8 cellular contexts compared by ENCODE assay signal in the genomic region with DNA sequence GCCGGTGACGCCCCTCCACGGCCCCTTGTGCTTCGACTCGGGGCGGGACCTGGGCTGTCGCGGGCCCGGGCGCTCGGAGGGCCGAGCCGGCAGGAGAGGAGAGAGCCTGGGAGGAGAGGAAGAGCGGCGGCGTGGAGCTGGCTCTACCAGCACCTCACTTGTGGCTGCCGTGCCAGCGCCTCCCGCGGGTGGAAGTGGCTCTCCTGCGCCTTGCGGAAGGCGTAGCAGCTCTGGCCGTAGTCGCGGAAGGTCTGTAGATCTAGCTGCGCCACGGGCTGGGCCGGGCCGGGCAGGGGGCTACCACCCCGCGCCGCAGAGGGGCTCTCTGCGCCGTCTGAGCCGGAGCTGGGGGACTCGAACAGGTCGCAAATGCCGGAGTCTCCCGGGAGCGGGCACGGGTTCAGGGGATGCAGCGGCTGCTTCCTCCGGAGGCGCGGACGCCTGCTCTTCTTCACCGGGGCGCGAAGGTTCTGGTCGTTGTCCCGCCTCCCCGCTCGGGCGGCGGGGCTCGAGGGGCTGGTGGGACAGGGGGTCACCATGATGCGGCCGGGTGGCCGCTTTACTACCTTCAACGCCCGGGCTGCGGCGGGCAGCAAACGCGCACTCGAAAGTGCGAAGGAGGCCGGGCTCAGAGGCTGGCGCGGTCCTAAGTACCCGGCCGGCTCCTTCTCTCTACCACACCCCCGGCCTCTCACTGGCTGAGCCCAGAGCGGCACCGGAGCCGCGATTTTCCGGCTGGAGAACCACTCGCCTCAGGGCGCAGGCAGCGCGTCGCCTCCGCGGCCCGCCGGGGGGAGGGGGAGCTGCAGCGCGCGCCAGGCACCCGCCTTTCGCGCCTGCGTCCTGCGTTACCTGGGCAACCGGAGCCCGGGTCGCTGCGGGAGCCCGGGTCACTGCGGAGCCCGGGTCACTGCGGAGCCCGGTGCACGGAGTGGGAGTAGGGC. TPM values are rescaled to one million over a fixed set of nuclear protein-coding genes. Genes with fewer than 3 reads are reported as not detected.
A peak's percentile ranks its signal among the peaks of the same experiment; 100 is the strongest.
DNase-seq lines count a peak whose midpoint lies in the region; ATAC-seq and TF ChIP-seq lines count a peak whose summit lies in the region.

A gene with protein sequence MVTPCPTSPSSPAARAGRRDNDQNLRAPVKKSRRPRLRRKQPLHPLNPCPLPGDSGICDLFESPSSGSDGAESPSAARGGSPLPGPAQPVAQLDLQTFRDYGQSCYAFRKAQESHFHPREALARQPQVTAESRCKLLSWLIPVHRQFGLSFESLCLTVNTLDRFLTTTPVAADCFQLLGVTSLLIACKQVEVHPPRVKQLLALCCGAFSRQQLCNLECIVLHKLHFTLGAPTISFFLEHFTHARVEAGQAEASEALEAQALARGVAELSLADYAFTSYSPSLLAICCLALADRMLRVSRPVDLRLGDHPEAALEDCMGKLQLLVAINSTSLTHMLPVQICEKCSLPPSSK (minus strand): TSS at position 624 of the 944 bp plus-strand sequence. CDS start 85 bp downstream, at position 539.

- H3K27ac Mint-ChIP-seq in activated CD8-positive, alpha-beta T cell treated with anti-CD3 and anti-CD28 coated beads for 36 hours = no peak within 1 kb of the TSS
- H3K27ac Mint-ChIP-seq in stimulated activated naive CD8-positive, alpha-beta T cell treated with anti-CD3 and anti-CD28 coated beads, Interleukin-15, amount 100 ng/mL, for 72 hours = peak within 1 kb of the TSS in 1 of 2 donors; percentile 27

- intact Hi-C loops in activated CD8-positive, alpha-beta T cell treated with anti-CD3 and anti-CD28 coated beads for 36 hours (cut with micrococcal nuclease) = loop anchor here (5.0 kb wide), 1 partner anchor 61 kb away; the partner anchor contains the start of gene CDC20B
- intact Hi-C loops in mucosa of descending colon (cut with DNase I, micrococcal nuclease) = no loop called here

- POLR2A ChIA-PET in AG04449 (lab: Yijun Ruan, JAX) = no interaction called here
- POLR2A ChIA-PET in activated CD8-positive, alpha-beta T cell treated with anti-CD3 and anti-CD28 coated beads for 36 hours (lab: Charles Lee) = interaction anchor here (0.5 to 3.3 kb wide), 7 partner anchors 10 to 913 kb away, joined by 3 to 9 read pairs (median 4); partner anchors contain the start of gene DHX29

- H3K27ac ChIP-seq in epithelial cell of prostate = peak within 1 kb of the TSS; percentile 35

- ATAC-seq in GM18907 (IDR thresholded peaks at IDR 0.05; ENCODE audit: unreplicated experiment) = peak; percentile 63
- ATAC-seq in HG03460 (IDR thresholded peaks at IDR 0.05; ENCODE audit: unreplicated experiment) = peak; percentile 64
- peak; percentile 88 for ATAC-seq in activated CD8-positive, alpha-beta T cell treated with anti-CD3 and anti-CD28 coated beads for 36 hours
- ATAC-seq in mucosa of descending colon = peak; percentile 84
- peak; percentile 88 for ATAC-seq in stimulated activated naive CD8-positive, alpha-beta T cell treated with anti-CD3 and anti-CD28 coated beads, Interleukin-15, amount 100 ng/mL, for 72 hours

- H3K27me3 Mint-ChIP-seq in activated CD8-positive, alpha-beta T cell treated with anti-CD3 and anti-CD28 coated beads for 36 hours = peaks cover 70% of the 10 kb centered on the region
- peaks cover 86% of the 10 kb centered on the region for H3K27me3 Mint-ChIP-seq in stimulated activated naive CD8-positive, alpha-beta T cell treated with anti-CD3 and anti-CD28 coated beads, Interleukin-15, amount 100 ng/mL, for 72 hours

- H3K9me3 ChIP-seq in mucosa of descending colon = no peaks in the 10 kb centered on the region

- H3K9me3 Mint-ChIP-seq in activated CD8-positive, alpha-beta T cell treated with anti-CD3 and anti-CD28 coated beads for 36 hours = no peaks in the 10 kb centered on the region
- H3K9me3 Mint-ChIP-seq in stimulated activated naive CD8-positive, alpha-beta T cell treated with anti-CD3 and anti-CD28 coated beads, Interleukin-15, amount 100 ng/mL, for 72 hours = no peaks in the 10 kb centered on the region

- H3K4me1 ChIP-seq in mucosa of descending colon (ENCODE audit: low read depth) = peaks cover 38% of the 10 kb centered on the region

- H3K36me3 Mint-ChIP-seq in activated CD8-positive, alpha-beta T cell treated with anti-CD3 and anti-CD28 coated beads for 36 hours (ENCODE audit: low read depth) = no peaks in the 10 kb centered on the region

- peaks cover 19% of the 10 kb centered on the region for H3K4me1 Mint-ChIP-seq in activated CD8-positive, alpha-beta T cell treated with anti-CD3 and anti-CD28 coated beads for 36 hours (ENCODE audit: low read depth)
- H3K4me1 Mint-ChIP-seq in stimulated activated naive CD8-positive, alpha-beta T cell treated with anti-CD3 and anti-CD28 coated beads, Interleukin-15, amount 100 ng/mL, for 72 hours = peaks cover 49% of the 10 kb centered on the region

- peak within 1 kb of the TSS; percentile 75 for H3K4me3 Mint-ChIP-seq in activated CD8-positive, alpha-beta T cell treated with anti-CD3 and anti-CD28 coated beads for 36 hours
- H3K4me3 Mint-ChIP-seq in stimulated activated naive CD8-positive, alpha-beta T cell treated with anti-CD3 and anti-CD28 coated beads, Interleukin-15, amount 100 ng/mL, for 72 hours = peak within 1 kb of the TSS; percentile 85 to 98

- DNase-seq in AG04449 (ENCODE audit: low read depth, low spot score) (no peak), NCI-H69 (lab: John Stamatoyannopoulos, UW) (peak; percentile 99), epithelial cell of prostate (ENCODE audit: low read depth, low spot score) (peak; percentile 43), mucosa of descending colon (peak; percentile 72 to 84 (median 82))
- peak; percentile 73 for DNase-seq in activated CD8-positive, alpha-beta T cell treated with anti-CD3 and anti-CD28 coated beads for 36 hours
- peak; percentile 63 to 68 for DNase-seq in stimulated activated naive CD8-positive, alpha-beta T cell treated with anti-CD3 and anti-CD28 coated beads, Interleukin-15, amount 100 ng/mL, for 72 hours

- CTCF ChIA-PET in AG04449 (lab: Yijun Ruan, JAX) = interaction anchor here (0.7 to 3.2 kb wide), 8 partner anchors 9 to 62 kb away, joined by 3 to 11 read pairs (median 3); no protein-coding TSS in a partner anchor
- CTCF ChIA-PET in activated CD8-positive, alpha-beta T cell treated with anti-CD3 and anti-CD28 coated beads for 36 hours (lab: Charles Lee) = interaction anchor here (0.9 to 2.6 kb wide), 11 partner anchors 7 to 338 kb away, joined by 3 to 20 read pairs (median 5); partner anchors contain the start of gene CDC20B

- TF ChIP-seq CTCF in AG04449 (IDR thresholded peaks at IDR 0.05; ENCODE audit: insufficient read depth, low read length, missing control alignments) = peak; percentile 3
- no peak for TF ChIP-seq CTCF in activated CD8-positive, alpha-beta T cell treated with anti-CD3 and anti-CD28 coated beads for 36 hours (IDR thresholded peaks at IDR 0.05)
- no peak for TF ChIP-seq CTCF in mucosa of descending colon (IDR thresholded peaks at IDR 0.05)

- H3K4me3 ChIP-seq in AG04449 (ENCODE audit: low read depth, low read length) = peak within 1 kb of the TSS; percentile 54
- H3K4me3 ChIP-seq in mucosa of descending colon = no peak within 1 kb of the TSS

- no peaks in the 10 kb centered on the region for H3K36me3 ChIP-seq in mucosa of descending colon (ENCODE audit: low read depth)

RNA-seq across cellular contexts. Expression of the gene that starts here (rescaled TPM):
- total RNA-seq in activated CD8-positive, alpha-beta T cell treated with anti-CD3 and anti-CD28 coated beads for 36 hours = not detected
- total RNA-seq in mucosa of descending colon = 1 to 10 TPM in 1 of 3 donors, under 1 TPM in 2; 0.28 to 1.8 (median 0.29) TPM

Comparison
In these comparisons a context has a peak if more than half of its experiments do, and no peak if none do; other contexts are left out.
1. Peak in DNase-seq and ATAC-seq in activated CD8-positive, alpha-beta T cell treated with anti-CD3 and anti-CD28 coated beads for 36 hours; RNA of the gene not detected or under 1 TPM.